Comparison of ENCODE assay signal across 36 cellular contexts in genomic region chr9:114126247-114127060, GRCh38. TPM values are rescaled to one million over a fixed set of nuclear protein-coding genes. Genes with fewer than 3 reads are reported as not detected.
"Had no signal": no experiment of that assay in that cellular context is flagged by ENCODE, and none has a peak within 500 bp of the region (broad histone marks: within the 10 kb centered on the region; RNA-seq: fewer than 3 reads in every experiment).

No MANE protein-coding gene starts in this region.

- H3K27me3 Mint-ChIP-seq: activated naive CD8-positive, alpha-beta T cell treated with anti-CD3 and anti-CD28 coated beads for 36 hours had no signal

- H3K4me3 Mint-ChIP-seq: activated CD4-positive, alpha-beta T cell treated with anti-CD3 and anti-CD28 coated beads for 36 hours; activated CD8-positive, alpha-beta memory T cell treated with anti-CD3 and anti-CD28 coated beads, Interleukin-2, amount 10 ng/mL, durations not matched to agents 7 days and 5 days; activated CD8-positive, alpha-beta T cell treated with anti-CD3 and anti-CD28 coated beads, Interleukin-2, amount 10 ng/mL, durations not matched to agents 7 days and 5 days; activated naive CD8-positive, alpha-beta T cell treated with anti-CD3 and anti-CD28 coated beads for 36 hours; nephron; stimulated activated naive B cell treated with anti-CD40 and anti-IgM and Interleukin-4, amounts not matched to agents 10 μg/mL and 1 μg/mL and 100 μg/mL, for 72 hours; T-helper 2 cell treated with Interferon-gamma antibody and Interleukin-4, amounts not matched to agents 5 μg/mL and 100 μg/mL, for 36 hours had no signal

- H3K27ac Mint-ChIP-seq: activated CD4-positive, alpha-beta T cell treated with anti-CD3 and anti-CD28 coated beads for 36 hours; activated CD8-positive, alpha-beta memory T cell treated with anti-CD3 and anti-CD28 coated beads, Interleukin-2, amount 10 ng/mL, durations not matched to agents 7 days and 5 days; activated CD8-positive, alpha-beta T cell treated with anti-CD3 and anti-CD28 coated beads, Interleukin-2, amount 10 ng/mL, durations not matched to agents 7 days and 5 days; activated naive CD8-positive, alpha-beta T cell treated with anti-CD3 and anti-CD28 coated beads for 36 hours; activated T-helper 2 cell treated with anti-CD3 and anti-CD28 coated beads, Interferon-gamma antibody, Interleukin-2, Interleukin-4, amounts not matched to agents 10 μg/mL and 5 μg/mL and 100 μg/mL, durations not matched to agents 14 hours and 24 hours and 36 hours; nephron; stimulated activated naive B cell treated with anti-CD40 and anti-IgM and Interleukin-4, amounts not matched to agents 10 μg/mL and 1 μg/mL and 100 μg/mL, for 72 hours; T-helper 2 cell treated with Interferon-gamma antibody and Interleukin-4, amounts not matched to agents 5 μg/mL and 100 μg/mL, for 36 hours had no signal

- H3K36me3 Mint-ChIP-seq: activated CD8-positive, alpha-beta memory T cell treated with anti-CD3 and anti-CD28 coated beads, Interleukin-2, amount 10 ng/mL, durations not matched to agents 7 days and 5 days; activated naive CD8-positive, alpha-beta T cell treated with anti-CD3 and anti-CD28 coated beads for 36 hours; stimulated activated naive B cell treated with anti-CD40 and anti-IgM and Interleukin-4, amounts not matched to agents 10 μg/mL and 1 μg/mL and 100 μg/mL, for 72 hours had no signal

- H3K36me3 ChIP-seq: adrenal gland, esophagus squamous epithelium, heart right ventricle, ovary, stomach, thyroid gland had no signal

- H3K4me3 ChIP-seq: adrenal gland, body of pancreas, esophagus squamous epithelium, heart right ventricle, mucosa of descending colon, ovary, psoas muscle, smooth muscle cell, stomach, thyroid gland had no signal

- DNase-seq: activated CD4-positive, alpha-beta T cell treated with anti-CD3 and anti-CD28 coated beads for 36 hours; activated CD4-positive, CD25-positive, alpha-beta regulatory T cell; activated CD8-positive, alpha-beta memory T cell treated with anti-CD3 and anti-CD28 coated beads, Interleukin-2, amount 10 ng/mL, durations not matched to agents 7 days and 5 days; activated CD8-positive, alpha-beta T cell treated with anti-CD3 and anti-CD28 coated beads, Interleukin-2, amount 10 ng/mL, durations not matched to agents 7 days and 5 days; activated naive CD4-positive, alpha-beta T cell treated with Interleukin-2 at 50 U/mL for 16 hours; activated naive CD8-positive, alpha-beta T cell treated with anti-CD3 and anti-CD28 coated beads for 36 hours; activated T-cell treated with anti-CD3 and anti-CD28 coated beads, Interleukin-2, amount 50 U/mL, for 48 hours; adrenal gland; body of pancreas; dermis blood vessel endothelial cell; effector CD4-positive, alpha-beta T cell; esophagus squamous epithelium; foreskin melanocyte; heart right ventricle; left ventricle myocardium superior; mucosa of descending colon; ovary; psoas muscle; stimulated activated CD4-positive, alpha-beta T cell treated with anti-CD3 and anti-CD28 coated beads, Interleukin-15, amount 100 ng/mL, for 24 hours; stimulated activated CD4-positive, alpha-beta T cell treated with anti-CD3 and anti-CD28 coated beads, Interleukin-2, amount 100 ng/mL, for 24 hours; stimulated activated naive B cell treated with anti-CD40 and anti-IgM and Interleukin-4, amounts not matched to agents 10 μg/mL and 1 μg/mL and 100 μg/mL, for 72 hours; stomach; T-helper 1 cell; thyroid gland had no signal

- FAIRE-seq: colon, endometrium, islet of Langerhans had no signal

- H3K4me2 ChIP-seq: smooth muscle cell had no signal

- H3K27me3 ChIP-seq: adrenal gland, body of pancreas, ovary, stomach, thyroid gland had no signal

- H3K27ac ChIP-seq: adrenal gland, body of pancreas, epithelial cell of prostate, esophagus squamous epithelium, heart right ventricle, ovary, psoas muscle, stomach, thyroid gland had no signal

- H3K9me3 Mint-ChIP-seq: activated T-helper 2 cell treated with anti-CD3 and anti-CD28 coated beads, Interferon-gamma antibody, Interleukin-2, Interleukin-4, amounts not matched to agents 10 μg/mL and 5 μg/mL and 100 μg/mL, durations not matched to agents 14 hours and 24 hours and 36 hours; T-helper 2 cell treated with Interferon-gamma antibody and Interleukin-4, amounts not matched to agents 5 μg/mL and 100 μg/mL, for 36 hours had no signal

- H3K9me3 ChIP-seq: adrenal gland, body of pancreas, mucosa of descending colon, ovary, thyroid gland had no signal

- H3K4me1 Mint-ChIP-seq: activated CD4-positive, alpha-beta T cell treated with anti-CD3 and anti-CD28 coated beads for 36 hours; activated CD8-positive, alpha-beta memory T cell treated with anti-CD3 and anti-CD28 coated beads, Interleukin-2, amount 10 ng/mL, durations not matched to agents 7 days and 5 days; activated naive CD8-positive, alpha-beta T cell treated with anti-CD3 and anti-CD28 coated beads for 36 hours; stimulated activated naive B cell treated with anti-CD40 and anti-IgM and Interleukin-4, amounts not matched to agents 10 μg/mL and 1 μg/mL and 100 μg/mL, for 72 hours had no signal

- H3K4me1 ChIP-seq: adrenal gland, esophagus squamous epithelium, psoas muscle had no signal

RNA-seq across cellular contexts. Expression of gene KIF12, which starts 27.4 kb away (rescaled TPM):
- total RNA-seq: activated CD4-positive, alpha-beta T cell treated with anti-CD3 and anti-CD28 coated beads for 36 hours; activated CD8-positive, alpha-beta memory T cell treated with anti-CD3 and anti-CD28 coated beads, Interleukin-2, amount 10 ng/mL, durations not matched to agents 7 days and 5 days; activated CD8-positive, alpha-beta T cell treated with anti-CD3 and anti-CD28 coated beads, Interleukin-2, amount 10 ng/mL, durations not matched to agents 7 days and 5 days; activated naive CD8-positive, alpha-beta T cell treated with anti-CD3 and anti-CD28 coated beads for 36 hours; activated T-helper 2 cell treated with anti-CD3 and anti-CD28 coated beads, Interferon-gamma antibody, Interleukin-2, Interleukin-4, amounts not matched to agents 10 μg/mL and 5 μg/mL and 100 μg/mL, durations not matched to agents 14 hours and 24 hours and 36 hours; aorta; left ventricle myocardium superior; lung microvascular endothelial cell; smooth muscle cell had no signal
- polyA plus RNA-seq: heart right ventricle, smooth muscle cell had no signal

RNA-seq across cellular contexts. Expression of gene AMBP, which starts 48.4 kb away (rescaled TPM):
- total RNA-seq: activated CD4-positive, alpha-beta T cell treated with anti-CD3 and anti-CD28 coated beads for 36 hours; activated CD8-positive, alpha-beta memory T cell treated with anti-CD3 and anti-CD28 coated beads, Interleukin-2, amount 10 ng/mL, durations not matched to agents 7 days and 5 days; activated CD8-positive, alpha-beta T cell treated with anti-CD3 and anti-CD28 coated beads, Interleukin-2, amount 10 ng/mL, durations not matched to agents 7 days and 5 days; activated naive CD8-positive, alpha-beta T cell treated with anti-CD3 and anti-CD28 coated beads for 36 hours; activated T-helper 2 cell treated with anti-CD3 and anti-CD28 coated beads, Interferon-gamma antibody, Interleukin-2, Interleukin-4, amounts not matched to agents 10 μg/mL and 5 μg/mL and 100 μg/mL, durations not matched to agents 14 hours and 24 hours and 36 hours; aorta; glomerular endothelial cell; heart right ventricle; left ventricle myocardium superior; lung microvascular endothelial cell; mesenteric fat pad; smooth muscle cell had no signal
- polyA plus RNA-seq: psoas muscle had no signal
